In genomic region chr2:10362096-10362897, GRCh38 we compare ENCODE assay signal across 21 cellular contexts. TPM values are rescaled to one million over a fixed set of nuclear protein-coding genes. Genes with fewer than 3 reads are reported as not detected.
DNase-seq lines count a peak whose midpoint lies in the region; ATAC-seq and TF ChIP-seq lines count a peak whose summit lies in the region.
"Had no signal": no experiment of that assay in that cellular context is flagged by ENCODE, and none has a peak within 500 bp of the region (broad histone marks: within the 10 kb centered on the region; RNA-seq: fewer than 3 reads in every experiment).

No MANE protein-coding gene starts in this region.

- H3K27ac ChIP-seq in right cardiac atrium (ENCODE audit: low read length) (no peak overlapping the region), HEK293 (ENCODE audit: extremely low read depth, low read depth, low read length) (no peak overlapping the region), testis (peak overlapping the region; percentile 0 to 50)
- H3K27ac ChIP-seq: breast epithelium, C4-2B, spleen had no signal

- ATAC-seq in Right ventricle myocardium inferior (peak; percentile 26), right cardiac atrium (no peak), GM21447 (IDR thresholded peaks at IDR 0.05; ENCODE audit: unreplicated experiment) (no peak)
- ATAC-seq: activated CD4-positive, CD25-positive, alpha-beta regulatory T cell treated with anti-CD3 and anti-CD28 coated beads, Interleukin-2, amount 50 U/mL, for 24 hours had no signal

- DNase-seq in Right ventricle myocardium inferior (ENCODE audit: missing footprints) (no peak), right cardiac atrium (no peak), cerebellum (ENCODE audit: low spot score) (peak; percentile 70), testis (no peak), NCI-H1092 (lab: John Stamatoyannopoulos, UW) (no peak), SW480 (ENCODE audit: low spot score) (no peak)
- DNase-seq: cortex of kidney; H9; KBM-7; mesenchymal stem cell; NCI-H187 treated with DMSO at 0.1 percent for 48 hours; NCI-H69; occipital lobe; retina; spleen; stimulated activated CD4-positive, alpha-beta T cell treated with anti-CD3 and anti-CD28 coated beads, Interleukin-4, amount 100 ng/mL, for 4 hours had no signal

- TF ChIP-seq CTCF in HEK293 (tag by site-specific recombination; IDR thresholded peaks at IDR 0.05) (no peak), testis (IDR thresholded peaks at IDR 0.05) (no peak)

- no peak for TF ChIP-seq POLR2A in testis (IDR thresholded peaks at IDR 0.05)

- intact Hi-C loops in Right ventricle myocardium inferior (cut with DNase I) (no loop called here), right cardiac atrium (cut with DNase I) (no loop called here), testis (cut with DNase I; ENCODE audit: low total_unique reads) (no loop called here)

- 66% methylated on average over 14 of the region's 14 CpGs for WGBS in right cardiac atrium
- WGBS in testis, 2 donors: 79 to 86% methylated on average over 7 to 14 of the region's 14 CpGs

- POLR2A ChIA-PET in HEK293 (lab: Yijun Ruan, JAX): no interaction called here

- no peaks in the 10 kb centered on the region for H3K4me1 ChIP-seq in right cardiac atrium (ENCODE audit: control insufficient read depth, insufficient read depth, low read length)
- H3K4me1 ChIP-seq in HEK293 (ENCODE audit: control insufficient read depth, insufficient read depth, low read length): no peaks in the 10 kb centered on the region
- peaks cover 47% of the 10 kb centered on the region for H3K4me1 ChIP-seq in testis
- H3K4me1 ChIP-seq: breast epithelium had no signal

- H3K36me3 ChIP-seq in HEK293 (ENCODE audit: control insufficient read depth in 2 of 2, insufficient read depth in 1 of 2, low read length in 2 of 2): no peaks in the 10 kb centered on the region
- H3K36me3 ChIP-seq in testis (ENCODE audit: low read depth, missing control alignments): no peaks in the 10 kb centered on the region
- H3K36me3 ChIP-seq: breast epithelium had no signal

- H3K4me3 ChIP-seq in right cardiac atrium (ENCODE audit: low read length) (no peak overlapping the region), HEK293 (ENCODE audit: low read depth, low read length) (no peak overlapping the region), testis (no peak overlapping the region)
- H3K4me3 ChIP-seq: breast epithelium, spleen had no signal

- H3K9me3 ChIP-seq in right cardiac atrium (ENCODE audit: control insufficient read depth, low read length) (no peaks in the 10 kb centered on the region), HEK293 (ENCODE audit: control insufficient read depth, insufficient read depth, low read depth, low read length) (no peaks in the 10 kb centered on the region), testis (no peaks in the 10 kb centered on the region)
- H3K9me3 ChIP-seq: breast epithelium, spleen had no signal

- CTCF ChIA-PET in HEK293 (lab: Yijun Ruan, JAX): no interaction called here

- H3K27me3 ChIP-seq in right cardiac atrium (ENCODE audit: control insufficient read depth, insufficient read depth) (no peaks in the 10 kb centered on the region), testis (no peaks in the 10 kb centered on the region)
- H3K27me3 ChIP-seq: breast epithelium, spleen had no signal

TF ChIP-seq in HEK293, 187 proteins besides CTCF, POLR2A, EP300 and RAD21:
- TF ChIP-seq ZNF600 (tag by site-specific recombination; IDR thresholded peaks at IDR 0.05) (peak; percentile 51; the same call in 1 of the 2 replicates), REST (tag by site-specific recombination; IDR thresholded peaks at IDR 0.05) (no peak)

RNA-seq across cellular contexts. Expression of gene HPCAL1, which starts 59.6 kb away (rescaled TPM):
- total RNA-seq in Right ventricle myocardium inferior (41.9 TPM), right cardiac atrium (10 to 100 TPM; 18.5 to 32.2 (median 24.2) TPM), cerebellum (40.8 TPM), testis (100 to 1,000 TPM; 215 to 263 TPM)
- polyA plus RNA-seq in right cardiac atrium (32.0 TPM), testis (ENCODE audit: insufficient read depth, low read depth, low replicate concordance) (99.5 TPM)

Comparison
In these comparisons a context has a peak if more than half of its experiments do, and no peak if none do; other contexts are left out.
1. H3K27ac ChIP-seq: peak in testis (2 of 2); none in right cardiac atrium (single experiment) and HEK293 (single experiment).